Comparison of ENCODE assay signal across 21 cellular contexts in genomic region chr6:67898875-67899274, GRCh38.
"Had no signal": no experiment of that assay in that cellular context is flagged by ENCODE, and none has a peak within 500 bp of the region (broad histone marks: within the 10 kb centered on the region; RNA-seq: fewer than 3 reads in every experiment).

No MANE protein-coding gene starts in this region.

- H3K4me3 ChIP-seq: dorsolateral prefrontal cortex, lower lobe of right lung, ovary, psoas muscle, sigmoid colon, stomach, thyroid gland had no signal

- H3K27me3 Mint-ChIP-seq: type B pancreatic cell had no signal

- H3K4me3 Mint-ChIP-seq: immature natural killer cell; natural killer cell; stimulated activated effector memory CD8-positive, alpha-beta T cell treated with anti-CD3 and anti-CD28 coated beads, Interleukin-12 subunit alpha, Interleukin-12 subunit beta, amount 100 ng/mL, for 72 hours; type B pancreatic cell had no signal

- H3K27ac ChIP-seq: dorsolateral prefrontal cortex, lower lobe of right lung, ovary, psoas muscle, sigmoid colon, stomach, thyroid gland had no signal

- H3K36me3 ChIP-seq: lower lobe of right lung, ovary, sigmoid colon, stomach, thyroid gland had no signal

- H3K9me3 ChIP-seq: lower lobe of right lung, ovary, psoas muscle, sigmoid colon, thyroid gland had no signal

- H3K27me3 ChIP-seq: dorsolateral prefrontal cortex, ovary, sigmoid colon, stomach, thyroid gland had no signal

- H3K4me1 ChIP-seq: lower lobe of right lung, psoas muscle, sigmoid colon, stomach, thyroid gland had no signal

- H3K27ac Mint-ChIP-seq: immature natural killer cell; natural killer cell; stimulated activated effector memory CD8-positive, alpha-beta T cell treated with anti-CD3 and anti-CD28 coated beads, Interleukin-12 subunit alpha, Interleukin-12 subunit beta, amount 100 ng/mL, for 72 hours; type B pancreatic cell had no signal

- H3K36me3 Mint-ChIP-seq: immature natural killer cell; stimulated activated effector memory CD8-positive, alpha-beta T cell treated with anti-CD3 and anti-CD28 coated beads, Interleukin-12 subunit alpha, Interleukin-12 subunit beta, amount 100 ng/mL, for 72 hours; type B pancreatic cell had no signal

- ATAC-seq: left ventricle myocardium superior; lower lobe of right lung; natural killer cell; psoas muscle; right cardiac atrium; stimulated activated effector memory CD8-positive, alpha-beta T cell treated with anti-CD3 and anti-CD28 coated beads, Interleukin-12 subunit alpha, Interleukin-12 subunit beta, amount 100 ng/mL, for 72 hours had no signal

- DNase-seq: cortex of kidney; dorsolateral prefrontal cortex; effector CD4-positive, alpha-beta T cell; hypothalamus; immature natural killer cell; left ventricle myocardium superior; lower lobe of right lung; natural killer cell; occipital lobe; ovary; posterior cingulate gyrus; psoas muscle; right cardiac atrium; sigmoid colon; stimulated activated CD4-positive, alpha-beta T cell treated with anti-CD3 and anti-CD28 coated beads, Interleukin-2, amount 100 ng/mL, for 24 hours; stimulated activated CD4-positive, alpha-beta T cell treated with anti-CD3 and anti-CD28 coated beads, Interleukin-4, amount 100 ng/mL, for 24 hours; stimulated activated naive CD4-positive, alpha-beta T cell treated with Interleukin-2 at 50 U/mL for 16 hours; stomach; thyroid gland had no signal

- H3K4me1 Mint-ChIP-seq: immature natural killer cell; natural killer cell; stimulated activated effector memory CD8-positive, alpha-beta T cell treated with anti-CD3 and anti-CD28 coated beads, Interleukin-12 subunit alpha, Interleukin-12 subunit beta, amount 100 ng/mL, for 72 hours had no signal
